Comparison of ENCODE assay signal across 14 cellular contexts in the genomic region with DNA sequence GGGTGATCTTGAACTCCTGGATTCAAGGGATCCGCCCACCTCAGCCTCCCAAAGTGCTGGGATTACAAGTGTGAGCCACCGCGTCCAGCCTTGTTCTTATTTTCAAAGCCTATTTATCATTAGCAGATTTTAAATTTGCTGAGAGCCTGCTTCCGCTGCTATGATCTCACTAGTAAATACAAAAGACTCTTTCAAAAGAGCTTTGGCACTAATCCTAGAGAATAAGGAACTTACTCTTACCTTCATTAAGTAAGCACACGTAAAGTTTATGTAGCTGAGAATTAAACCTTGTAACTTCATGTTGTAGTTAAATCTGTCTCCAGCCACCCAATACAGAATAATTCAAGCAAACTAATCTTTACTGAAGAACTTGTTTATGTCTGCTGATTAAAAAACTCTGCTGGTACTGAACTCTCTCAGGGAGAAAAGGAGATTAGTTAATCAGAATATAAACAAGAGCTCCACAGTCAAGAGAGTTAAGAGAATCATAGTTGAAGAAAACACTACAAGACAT.
DNase-seq lines count a peak whose midpoint lies in the region; ATAC-seq lines count a peak whose summit lies in the region.
"Had no signal": no experiment of that assay in that cellular context is flagged by ENCODE, and none has a peak within 500 bp of the region (broad histone marks: within the 10 kb centered on the region; RNA-seq: fewer than 3 reads in every experiment).

No MANE protein-coding gene starts in this region.

- peak; percentile 8 for DNase-seq in Ammon's horn (ENCODE audit: low spot score)
- peak; percentile 70 for DNase-seq in astrocyte of the hippocampus (ENCODE audit: low read depth, low spot score)
- DNase-seq in foreskin melanocyte: peak; percentile 48
- peak; percentile 15 for DNase-seq in mucosa of gallbladder (ENCODE audit: low spot score)
- DNase-seq in COR-L47 (lab: John Stamatoyannopoulos, UW): no peak
- DNase-seq in RKO (ENCODE audit: low spot score): no peak
- DNase-seq: activated naive CD4-positive, alpha-beta T cell; immature natural killer cell; natural killer cell; NCI-H1092; NCI-H69; tibial artery had no signal

- no peak for ATAC-seq in HG03097 (IDR thresholded peaks at IDR 0.05; ENCODE audit: low FRiP score, unreplicated experiment)
- ATAC-seq in GM19324 (IDR thresholded peaks at IDR 0.05; ENCODE audit: low FRiP score, unreplicated experiment): no peak
- ATAC-seq: natural killer cell had no signal

Comparison
In these comparisons a context has a peak if more than half of its experiments do, and no peak if none do; other contexts are left out.
1. DNase-seq: peak in Ammon's horn (single experiment), astrocyte of the hippocampus (single experiment), foreskin melanocyte (single experiment) and mucosa of gallbladder (single experiment); none in COR-L47 (single experiment) and RKO (single experiment).